Comparison of ENCODE assay signal across 10 cellular contexts in genomic region chr17:82063424-82064415, GRCh38. TPM values are rescaled to one million over a fixed set of nuclear protein-coding genes. Genes with fewer than 3 reads are reported as not detected.
DNase-seq lines count a peak whose midpoint lies in the region; ATAC-seq, FAIRE-seq and TF ChIP-seq lines count a peak whose summit lies in the region.
"Had no signal": no experiment of that assay in that cellular context is flagged by ENCODE, and none has a peak within 500 bp of the region (broad histone marks: within the 10 kb centered on the region; RNA-seq: fewer than 3 reads in every experiment).

No MANE protein-coding gene starts in this region.

- H3K36me3 Mint-ChIP-seq in neural progenitor cell = peaks cover 3% of the 10 kb centered on the region

- peaks cover 43% of the 10 kb centered on the region for H3K4me1 ChIP-seq in DND-41 (ENCODE audit: insufficient read depth, low read length)
- H3K4me1 ChIP-seq in endocrine pancreas (ENCODE audit: control insufficient read depth, insufficient read depth, low read length) = no peaks in the 10 kb centered on the region
- peaks cover 6% of the 10 kb centered on the region for H3K4me1 ChIP-seq in neural progenitor cell

- H2AFZ ChIP-seq in DND-41 (ENCODE audit: low read depth, low read length) (no peak overlapping the region), neural progenitor cell (replicated peaks) (no peak overlapping the region)

- peak overlapping the region; percentile 87 for H3K9ac ChIP-seq in DND-41 (ENCODE audit: low read depth, low read length)
- peak overlapping the region; percentile 68 for H3K9ac ChIP-seq in endocrine pancreas (ENCODE audit: control insufficient read depth, insufficient read depth, low read length)
- no peak overlapping the region for H3K9ac ChIP-seq in neural progenitor cell

- H3K4me3 Mint-ChIP-seq in neural progenitor cell = peak overlapping the region; percentile 80

- H3K4me1 Mint-ChIP-seq in neural progenitor cell = peaks cover 10% of the 10 kb centered on the region

- H3K79me2 ChIP-seq in DND-41 (ENCODE audit: insufficient read depth, low read length) (peaks cover 33% of the 10 kb centered on the region), neural progenitor cell (ENCODE audit: low read depth) (peaks cover 12% of the 10 kb centered on the region)

- no peak for DNase-seq in DND-41
- no peak for DNase-seq in NB4 (ENCODE audit: low read depth)
- DNase-seq in neural progenitor cell (ENCODE audit: low spot score) = no peak
- DNase-seq in medulla oblongata (ENCODE audit: extremely low spot score) = no peak
- no peak for DNase-seq in frontal cortex (ENCODE audit: low spot score in 2 of 2)
- DNase-seq in activated CD8-positive, alpha-beta memory T cell treated with anti-CD3 and anti-CD28 coated beads, Interleukin-2, amount 50 U/mL, for 48 hours = no peak
- DNase-seq in hepatic stellate cell (ENCODE audit: low spot score) = no peak
- DNase-seq: activated CD4-positive, CD25-positive, alpha-beta regulatory T cell; kidney had no signal

- no peak overlapping the region; the same call in 1 of the 2 replicates for H3K27ac ChIP-seq in DND-41 (ENCODE audit: low read length)
- no peak overlapping the region for H3K27ac ChIP-seq in neural progenitor cell

- peaks cover 5% of the 10 kb centered on the region for H3K27me3 Mint-ChIP-seq in neural progenitor cell (ENCODE audit: insufficient read depth, low read depth)

- peaks cover 61% of the 10 kb centered on the region for H3K36me3 ChIP-seq in DND-41 (ENCODE audit: insufficient read depth, low read length)
- no peaks in the 10 kb centered on the region for H3K36me3 ChIP-seq in endocrine pancreas (ENCODE audit: control insufficient read depth, insufficient read depth, low read length)
- no peaks in the 10 kb centered on the region for H3K36me3 ChIP-seq in neural progenitor cell

- no peak for FAIRE-seq in frontal cortex (lab: Jason Lieb, UNC)
- FAIRE-seq: kidney had no signal

- H3K27me3 ChIP-seq in DND-41 (ENCODE audit: insufficient read depth, low read length, poor library complexity) (no peaks in the 10 kb centered on the region), endocrine pancreas (ENCODE audit: control insufficient read depth, insufficient read depth, low read length) (no peaks in the 10 kb centered on the region), neural progenitor cell (no peaks in the 10 kb centered on the region)

- H3K9me3 Mint-ChIP-seq in neural progenitor cell = no peaks in the 10 kb centered on the region

- H3K27ac Mint-ChIP-seq in neural progenitor cell = no peak overlapping the region

- no peaks in the 10 kb centered on the region for H3F3A ChIP-seq in neural progenitor cell (ENCODE audit: low read depth)

- peaks cover 47% of the 10 kb centered on the region for H4K20me1 ChIP-seq in DND-41 (ENCODE audit: insufficient read depth, low read length)
- H4K20me1 ChIP-seq in neural progenitor cell (ENCODE audit: low read depth) = no peaks in the 10 kb centered on the region

- H3K9me3 ChIP-seq in DND-41 (ENCODE audit: insufficient read depth, low read length, severe bottlenecking) = no peaks in the 10 kb centered on the region
- no peaks in the 10 kb centered on the region for H3K9me3 ChIP-seq in endocrine pancreas (ENCODE audit: control insufficient read depth, low read length)
- no peaks in the 10 kb centered on the region for H3K9me3 ChIP-seq in neural progenitor cell (ENCODE audit: low read depth)

- H3K4me3 ChIP-seq in DND-41 (ENCODE audit: low read depth in 1 of 2, low read length in 2 of 2) (peak overlapping the region in 1 of 2 experiments; percentile 75; a peak in 3 of 4 replicates), NB4 (ENCODE audit: low read depth, low read length) (peak overlapping the region; percentile 67), endocrine pancreas (ENCODE audit: control insufficient read depth, insufficient read depth, low read length) (no peak overlapping the region), neural progenitor cell (no peak overlapping the region)

- TF ChIP-seq POLR2A in NB4 (IDR thresholded peaks at IDR 0.05; ENCODE audit: extremely low read depth, insufficient read length) = no peak

- TF ChIP-seq CTCF in DND-41 (IDR thresholded peaks at IDR 0.05; ENCODE audit: borderline replicate concordance, extremely low read depth, low read length, poor library complexity, severe bottlenecking) (no peak), NB4 (IDR thresholded peaks at IDR 0.05; ENCODE audit: low read depth, low read length) (no peak), neural progenitor cell (IDR thresholded peaks at IDR 0.05) (no peak)

- ATAC-seq in DND-41 (ENCODE audit: insufficient read depth, low read depth) = no peak

- H3K4me2 ChIP-seq in DND-41 (ENCODE audit: insufficient read depth, low read length) (peak overlapping the region; percentile 100), neural progenitor cell (peak overlapping the region; percentile 100)

RNA-seq across cellular contexts. Expression of gene DUS1L, which starts 1.9 kb away (rescaled TPM):
- total RNA-seq in neural progenitor cell (ENCODE audit: low replicate concordance) (54.5 and 76.6 TPM in 2 replicates), frontal cortex (18.8 TPM)

RNA-seq across cellular contexts. Expression of gene GPS1, which starts 12.0 kb away (rescaled TPM):
- total RNA-seq in neural progenitor cell (ENCODE audit: low replicate concordance) = 86.6 and 174 TPM in 2 replicates
- 73.8 TPM for total RNA-seq in frontal cortex

RNA-seq across cellular contexts. Expression of gene RFNG, which starts 12.1 kb away (rescaled TPM):
- total RNA-seq in neural progenitor cell (ENCODE audit: low replicate concordance) (13.6 and 41.0 TPM in 2 replicates), frontal cortex (21.2 TPM)

RNA-seq across cellular contexts. Expression of gene DCXR, which starts 26.2 kb away (rescaled TPM):
- total RNA-seq in neural progenitor cell (ENCODE audit: low replicate concordance) (36.5 and 64.9 TPM in 2 replicates), frontal cortex (25.7 TPM)

RNA-seq across cellular contexts. Expression of gene RAC3, which starts 32.2 kb away (rescaled TPM):
- total RNA-seq in neural progenitor cell (ENCODE audit: low replicate concordance) (31.6 and 81.2 TPM in 2 replicates), frontal cortex (110 TPM)
